In genomic region chr5:116626272-116626723, GRCh38 we compare ENCODE assay signal across 9 cellular contexts. TPM values are rescaled to one million over a fixed set of nuclear protein-coding genes. Genes with fewer than 3 reads are reported as not detected.
A peak's percentile ranks its signal among the peaks of the same experiment; 100 is the strongest.
DNase-seq lines count a peak whose midpoint lies in the region; ATAC-seq, FAIRE-seq and TF ChIP-seq lines count a peak whose summit lies in the region.
"Had no signal": no experiment of that assay in that cellular context is flagged by ENCODE, and none has a peak within 500 bp of the region (broad histone marks: within the 10 kb centered on the region; RNA-seq: fewer than 3 reads in every experiment).

No MANE protein-coding gene starts in this region.

- no peak for TF ChIP-seq POLR2A in esophagus squamous epithelium (IDR thresholded peaks at IDR 0.05)

- TF ChIP-seq CTCF in esophagus squamous epithelium (IDR thresholded peaks at IDR 0.05) (no peak), nephron progenitor cell (IDR thresholded peaks at IDR 0.05) (no peak), Caco-2 (IDR thresholded peaks at IDR 0.05; ENCODE audit: insufficient read depth in 1 of 2, low read depth in 1 of 2, low read length in 1 of 2, severe bottlenecking in 1 of 2, unreplicated experiment in 1 of 2) (no peak)

- POLR2A ChIA-PET in Caco-2 (lab: Charles Lee), result no interaction called here

- H3K4me3 ChIP-seq in esophagus squamous epithelium (peak overlapping the region in 1 of 4 donors; percentile 12), Caco-2 (ENCODE audit: low read depth, low read length) (no peak overlapping the region)

- no peak for ATAC-seq in activated CD4-positive, CD25-positive, alpha-beta regulatory T cell treated with anti-CD3 and anti-CD28 coated beads, Interleukin-2, amount 50 U/mL, for 24 hours

- no peaks in the 10 kb centered on the region for H3K9me3 Mint-ChIP-seq in nephron progenitor cell
- H3K9me3 Mint-ChIP-seq in Caco-2 (ENCODE audit: unreplicated experiment), result no peaks in the 10 kb centered on the region

- H3K4me1 ChIP-seq in esophagus squamous epithelium, result peaks cover 0 to 17% (median 7%) of the 10 kb centered on the region in 3 donors
- H3K4me1 ChIP-seq in Caco-2, result no peaks in the 10 kb centered on the region

- peaks cover 27% of the 10 kb centered on the region for H3K4me1 Mint-ChIP-seq in nephron progenitor cell
- H3K4me1 Mint-ChIP-seq in Caco-2 (ENCODE audit: low read depth, unreplicated experiment), result no peaks in the 10 kb centered on the region

- no peaks in the 10 kb centered on the region for H3K9me3 ChIP-seq in esophagus squamous epithelium
- H3K9me3 ChIP-seq in Caco-2, result no peaks in the 10 kb centered on the region

- DNase-seq in COLO668 (lab: John Stamatoyannopoulos, UW; ENCODE audit: unreplicated experiment), result peak; percentile 34
- peak; percentile 96 for DNase-seq in NCI-H446 treated with DMSO at 0.1 percent for 48 hours (lab: John Stamatoyannopoulos, UW)
- no peak for DNase-seq in esophagus squamous epithelium (lab: John Stamatoyannopoulos, UW)
- DNase-seq in nephron progenitor cell, result no peak
- no peak for DNase-seq in T-helper 9 cell
- DNase-seq in RCC 7860 (ENCODE audit: low spot score), result no peak
- DNase-seq in Caco-2, result no peak
- DNase-seq: cortex of kidney had no signal

- H3K36me3 Mint-ChIP-seq in nephron progenitor cell (ENCODE audit: low read depth), result no peaks in the 10 kb centered on the region
- no peaks in the 10 kb centered on the region for H3K36me3 Mint-ChIP-seq in Caco-2 (ENCODE audit: insufficient read depth, unreplicated experiment)

- BruUV-seq in Caco-2 (replicated peaks; lab: Mats Ljungman, UMichigan), result no TSS peak

- no peak for FAIRE-seq in RCC 7860 (lab: Jason Lieb, UNC)

- WGBS in esophagus squamous epithelium, 2 donors, result 12% methylated on average over 11 to 13 of the region's 13 CpGs

- CTCF ChIA-PET in Caco-2 (lab: Charles Lee), result no interaction called here

- H3K4me3 Mint-ChIP-seq in nephron progenitor cell (no peak overlapping the region), Caco-2 (ENCODE audit: unreplicated experiment) (no peak overlapping the region)

- no peaks in the 10 kb centered on the region for H3K36me3 ChIP-seq in esophagus squamous epithelium
- no peaks in the 10 kb centered on the region for H3K36me3 ChIP-seq in Caco-2 (ENCODE audit: control insufficient read depth, insufficient read depth, low read length)

- H3K27me3 Mint-ChIP-seq in nephron progenitor cell (ENCODE audit: low read depth, poor library complexity), result peaks cover 11% of the 10 kb centered on the region
- H3K27me3 Mint-ChIP-seq in Caco-2 (ENCODE audit: insufficient read depth, unreplicated experiment), result no peaks in the 10 kb centered on the region

- intact Hi-C loops in esophagus squamous epithelium (cut with DNase I) (no loop called here), Caco-2 (cut with micrococcal nuclease; ENCODE audit: unreplicated experiment) (no loop called here)

- peak overlapping the region in 3 of 4 donors; percentile 50 to 55 (median 53) for H3K27ac ChIP-seq in esophagus squamous epithelium

- H3K27ac Mint-ChIP-seq in nephron progenitor cell, result peak overlapping the region; percentile 21
- H3K27ac Mint-ChIP-seq in Caco-2 (ENCODE audit: unreplicated experiment), result no peak overlapping the region

- no peaks in the 10 kb centered on the region for H3K27me3 ChIP-seq in esophagus squamous epithelium
- no peaks in the 10 kb centered on the region for H3K27me3 ChIP-seq in Caco-2 (replicated peaks; ENCODE audit: control insufficient read depth, insufficient read depth, low read length)

RNA-seq across cellular contexts. Expression of gene SEMA6A, which starts 51.7 kb away (rescaled TPM):
- total RNA-seq in esophagus squamous epithelium, result 10 to 100 TPM in 1 of 4 donors, 1 to 10 TPM in 3; 3.0 to 28.6 (median 4.3) TPM
- total RNA-seq in Caco-2 (2022), result 18.3 and 26.3 TPM in 2 replicates

Comparison
In these comparisons a context has a peak if more than half of its experiments do, and no peak if none do; other contexts are left out.
1. DNase-seq: peak in COLO668 (single experiment) and NCI-H446 treated with DMSO at 0.1 percent for 48 hours (single experiment); none in esophagus squamous epithelium (single experiment), nephron progenitor cell (single experiment), T-helper 9 cell (single experiment), RCC 7860 (single experiment) and Caco-2 (0 of 2).